Comparison of ENCODE assay signal across 19 cellular contexts in genomic region chr13:20093946-20094345, GRCh38.
"Had no signal": no experiment of that assay in that cellular context is flagged by ENCODE, and none has a peak within 500 bp of the region (broad histone marks: within the 10 kb centered on the region; RNA-seq: fewer than 3 reads in every experiment).

No MANE protein-coding gene starts in this region.

- H3K27ac ChIP-seq: SJSA1, SK-N-MC had no signal

- FAIRE-seq: HepG2, RCC 7860 had no signal

- H3K4me3 ChIP-seq: SJSA1, SK-N-MC had no signal

- ATAC-seq: HepG2 had no signal

- H3K9me3 ChIP-seq: SJSA1 had no signal

- H3K36me3 ChIP-seq: SJSA1 had no signal

- DNase-seq: IMR-90, Karpas-422, KG1, MM.1S, NCI-H1092 treated with DMSO at 0.1 percent for 48 hours, NCI-H1436, NCI-H1694, NCI-H187 treated with DMSO at 0.1 percent for 48 hours, NCI-H2029 treated with DMSO at 0.1 percent for 48 hours, NCI-H2227 treated with DMSO at 0.1 percent for 48 hours, NCI-H526 treated with DMSO at 0.1 percent for 48 hours, NCI-H748 treated with DMSO at 0.1 percent for 48 hours, Right ventricle myocardium superior, RPMI8226, SIG-M5 had no signal

- H3K4me1 ChIP-seq: SJSA1 had no signal
